ENCODE assay signal across 8 cellular contexts in genomic region chr5:151155149-151155776, GRCh38. TPM values are rescaled to one million over a fixed set of nuclear protein-coding genes. Genes with fewer than 3 reads are reported as not detected.
A peak's percentile ranks its signal among the peaks of the same experiment; 100 is the strongest.
DNase-seq lines count a peak whose midpoint lies in the region; ATAC-seq and TF ChIP-seq lines count a peak whose summit lies in the region.

No MANE protein-coding gene starts in this region.

- H3K9me3 ChIP-seq in CD8-positive, alpha-beta memory T cell (ENCODE audit: low read length), result no peaks in the 10 kb centered on the region

- H3K27me3 Mint-ChIP-seq in CD8-positive, alpha-beta memory T cell, result no peaks in the 10 kb centered on the region

- peak overlapping the region; percentile 96 to 99 (median 97) for H3K4me3 Mint-ChIP-seq in CD8-positive, alpha-beta memory T cell

- peak overlapping the region; percentile 86 for H3K4me3 ChIP-seq in CD8-positive, alpha-beta memory T cell (ENCODE audit: low read length)
- H3K4me3 ChIP-seq in choroid plexus epithelial cell (ENCODE audit: low read depth, low read length) (peak overlapping the region; percentile 88), rectal smooth muscle tissue (ENCODE audit: low read length) (peak overlapping the region; percentile 78)

- peaks cover 0 to 21% (median 5%) of the 10 kb centered on the region in 3 donors for H3K36me3 Mint-ChIP-seq in CD8-positive, alpha-beta memory T cell

- no peak overlapping the region for H3K9ac ChIP-seq in rectal smooth muscle tissue (ENCODE audit: low read length)

- peaks cover 72% of the 10 kb centered on the region for H3K4me1 ChIP-seq in CD8-positive, alpha-beta memory T cell (ENCODE audit: insufficient read depth, low read length)
- H3K4me1 ChIP-seq in rectal smooth muscle tissue (ENCODE audit: control insufficient read depth, insufficient read depth, low read length), result peaks cover 42% of the 10 kb centered on the region

- peak overlapping the region; percentile 86 to 99 (median 94) for H3K27ac Mint-ChIP-seq in CD8-positive, alpha-beta memory T cell

- DNase-seq in CD8-positive, alpha-beta memory T cell, result peak; percentile 41 to 81 (median 71)
- DNase-seq in SW480 (ENCODE audit: low spot score) (peak; percentile 33), choroid plexus epithelial cell (ENCODE audit: low read depth) (no peak), NCI-H1092 treated with DMSO at 0.1 percent for 48 hours (lab: John Stamatoyannopoulos, UW) (no peak), 8988T (no peak), HuH-7.5 (ENCODE audit: low spot score) (no peak)

- TF ChIP-seq CTCF in choroid plexus epithelial cell (conservative IDR thresholded peaks at IDR 0.05; ENCODE audit: low read depth, low read length), result no peak

- no peaks in the 10 kb centered on the region for H3K9me3 Mint-ChIP-seq in CD8-positive, alpha-beta memory T cell

- CTCF ChIA-PET in CD8-positive, alpha-beta memory T cell (lab: Charles Lee), result interaction anchor here (0.5 to 5.1 kb wide), 8 partner anchors 10 to 79 kb away, joined by 3 to 38 read pairs (median 12); no protein-coding TSS in a partner anchor

- H3K27me3 ChIP-seq in CD8-positive, alpha-beta memory T cell (ENCODE audit: insufficient read depth, low read length, poor library complexity, severe bottlenecking), result no peaks in the 10 kb centered on the region
- H3K27me3 ChIP-seq in rectal smooth muscle tissue (ENCODE audit: control insufficient read depth, insufficient read depth, low read length), result no peaks in the 10 kb centered on the region

- POLR2A ChIA-PET in CD8-positive, alpha-beta memory T cell (lab: Charles Lee), result interaction anchor here (0.7 to 2.0 kb wide), 7 partner anchors 10 to 97 kb away, joined by 3 to 7 read pairs (median 4); partner anchors contain the start of gene GM2A

- H3K27ac ChIP-seq in CD8-positive, alpha-beta memory T cell (ENCODE audit: low read depth, low read length), result peak overlapping the region; percentile 70
- peak overlapping the region; percentile 80 for H3K27ac ChIP-seq in rectal smooth muscle tissue (ENCODE audit: low read depth, low read length)

- peaks cover 5% of the 10 kb centered on the region for H3K36me3 ChIP-seq in CD8-positive, alpha-beta memory T cell (ENCODE audit: insufficient read depth, low read length)
- H3K36me3 ChIP-seq in rectal smooth muscle tissue (ENCODE audit: control insufficient read depth, insufficient read depth, low read length), result no peaks in the 10 kb centered on the region

- peaks cover 75 to 81% (median 81%) of the 10 kb centered on the region in 3 donors for H3K4me1 Mint-ChIP-seq in CD8-positive, alpha-beta memory T cell

- ATAC-seq in GM21723 (IDR thresholded peaks at IDR 0.05; ENCODE audit: unreplicated experiment), result peak; percentile 38

RNA-seq across cellular contexts. Expression of gene ANXA6, which starts 2.3 kb away (rescaled TPM):
- total RNA-seq in CD8-positive, alpha-beta memory T cell, result 100 to 1,000 TPM; 452 to 459 TPM
- 351 TPM for polyA plus RNA-seq in CD8-positive, alpha-beta memory T cell

Comparison
In these comparisons a context has a peak if more than half of its experiments do, and no peak if none do; other contexts are left out.
1. DNase-seq: peak in CD8-positive, alpha-beta memory T cell (5 of 5) and SW480 (single experiment); none in choroid plexus epithelial cell (single experiment), NCI-H1092 treated with DMSO at 0.1 percent for 48 hours (single experiment), 8988T (single experiment) and HuH-7.5 (single experiment).
2. Peak in every context shown above with its lines, with median percentiles within 50 percentile points of each other: H3K4me3 ChIP-seq.